ENCODE assay signal across 3 cellular contexts in the genomic region with DNA sequence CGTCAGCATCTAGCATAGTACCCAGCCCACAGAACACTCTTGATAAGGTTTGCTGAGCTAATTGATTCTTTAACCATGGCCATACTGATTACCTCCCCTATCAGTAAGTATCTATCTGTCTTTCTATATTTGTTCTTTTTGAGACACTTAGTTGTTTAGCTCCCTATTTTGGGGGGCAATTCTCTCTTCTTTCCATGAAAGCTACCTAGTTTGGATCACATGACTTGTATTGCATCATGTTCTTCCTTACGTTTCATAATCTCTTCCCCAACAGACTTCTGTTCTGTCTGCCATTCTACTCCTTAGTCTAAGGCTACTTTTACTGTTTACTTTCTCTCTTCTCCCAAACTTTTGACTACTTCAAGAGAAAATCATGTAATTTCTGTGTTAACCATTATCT.
A peak's percentile ranks its signal among the peaks of the same experiment; 100 is the strongest.
TF ChIP-seq lines count a peak whose summit lies in the region.

No MANE protein-coding gene starts in this region.

TF ChIP-seq in HepG2, 621 proteins besides CTCF, POLR2A, EP300 and RAD21:
- TF ChIP-seq, protein P1, sequence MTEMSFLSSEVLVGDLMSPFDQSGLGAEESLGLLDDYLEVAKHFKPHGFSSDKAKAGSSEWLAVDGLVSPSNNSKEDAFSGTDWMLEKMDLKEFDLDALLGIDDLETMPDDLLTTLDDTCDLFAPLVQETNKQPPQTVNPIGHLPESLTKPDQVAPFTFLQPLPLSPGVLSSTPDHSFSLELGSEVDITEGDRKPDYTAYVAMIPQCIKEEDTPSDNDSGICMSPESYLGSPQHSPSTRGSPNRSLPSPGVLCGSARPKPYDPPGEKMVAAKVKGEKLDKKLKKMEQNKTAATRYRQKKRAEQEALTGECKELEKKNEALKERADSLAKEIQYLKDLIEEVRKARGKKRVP (CRISPR knock-in tag; IDR thresholded peaks at IDR 0.05): peak in 1 of 2 experiments; percentile 20; a peak in 1 of 4 replicates
- TF ChIP-seq CEBPB (IDR thresholded peaks at IDR 0.05; ENCODE audit: borderline replicate concordance, low read depth, low read length) (peak; percentile 57; the same call in 1 of the 2 replicates), CEBPG (CRISPR knock-in tag; IDR thresholded peaks at IDR 0.05) (0 out of 2 replicates have a peak, but pooled peaks have one; percentile 29), ELF4 (CRISPR knock-in tag; IDR thresholded peaks at IDR 0.05; ENCODE audit: borderline replicate concordance) (no peak), NR1H2 (CRISPR knock-in tag; IDR thresholded peaks at IDR 0.05; ENCODE audit: borderline replicate concordance, low read depth) (no peak), ATF7 (IDR thresholded peaks at IDR 0.05) (0 out of 2 replicates have a peak, but pooled peaks have one; percentile 27), ATF7 (CRISPR knock-in tag; IDR thresholded peaks at IDR 0.05) (no peak)
TF ChIP-seq in HepG2: peak in this region for 4.

TF ChIP-seq in H1, 55 proteins besides CTCF, POLR2A, EP300 and RAD21:
- TF ChIP-seq, protein P2, sequence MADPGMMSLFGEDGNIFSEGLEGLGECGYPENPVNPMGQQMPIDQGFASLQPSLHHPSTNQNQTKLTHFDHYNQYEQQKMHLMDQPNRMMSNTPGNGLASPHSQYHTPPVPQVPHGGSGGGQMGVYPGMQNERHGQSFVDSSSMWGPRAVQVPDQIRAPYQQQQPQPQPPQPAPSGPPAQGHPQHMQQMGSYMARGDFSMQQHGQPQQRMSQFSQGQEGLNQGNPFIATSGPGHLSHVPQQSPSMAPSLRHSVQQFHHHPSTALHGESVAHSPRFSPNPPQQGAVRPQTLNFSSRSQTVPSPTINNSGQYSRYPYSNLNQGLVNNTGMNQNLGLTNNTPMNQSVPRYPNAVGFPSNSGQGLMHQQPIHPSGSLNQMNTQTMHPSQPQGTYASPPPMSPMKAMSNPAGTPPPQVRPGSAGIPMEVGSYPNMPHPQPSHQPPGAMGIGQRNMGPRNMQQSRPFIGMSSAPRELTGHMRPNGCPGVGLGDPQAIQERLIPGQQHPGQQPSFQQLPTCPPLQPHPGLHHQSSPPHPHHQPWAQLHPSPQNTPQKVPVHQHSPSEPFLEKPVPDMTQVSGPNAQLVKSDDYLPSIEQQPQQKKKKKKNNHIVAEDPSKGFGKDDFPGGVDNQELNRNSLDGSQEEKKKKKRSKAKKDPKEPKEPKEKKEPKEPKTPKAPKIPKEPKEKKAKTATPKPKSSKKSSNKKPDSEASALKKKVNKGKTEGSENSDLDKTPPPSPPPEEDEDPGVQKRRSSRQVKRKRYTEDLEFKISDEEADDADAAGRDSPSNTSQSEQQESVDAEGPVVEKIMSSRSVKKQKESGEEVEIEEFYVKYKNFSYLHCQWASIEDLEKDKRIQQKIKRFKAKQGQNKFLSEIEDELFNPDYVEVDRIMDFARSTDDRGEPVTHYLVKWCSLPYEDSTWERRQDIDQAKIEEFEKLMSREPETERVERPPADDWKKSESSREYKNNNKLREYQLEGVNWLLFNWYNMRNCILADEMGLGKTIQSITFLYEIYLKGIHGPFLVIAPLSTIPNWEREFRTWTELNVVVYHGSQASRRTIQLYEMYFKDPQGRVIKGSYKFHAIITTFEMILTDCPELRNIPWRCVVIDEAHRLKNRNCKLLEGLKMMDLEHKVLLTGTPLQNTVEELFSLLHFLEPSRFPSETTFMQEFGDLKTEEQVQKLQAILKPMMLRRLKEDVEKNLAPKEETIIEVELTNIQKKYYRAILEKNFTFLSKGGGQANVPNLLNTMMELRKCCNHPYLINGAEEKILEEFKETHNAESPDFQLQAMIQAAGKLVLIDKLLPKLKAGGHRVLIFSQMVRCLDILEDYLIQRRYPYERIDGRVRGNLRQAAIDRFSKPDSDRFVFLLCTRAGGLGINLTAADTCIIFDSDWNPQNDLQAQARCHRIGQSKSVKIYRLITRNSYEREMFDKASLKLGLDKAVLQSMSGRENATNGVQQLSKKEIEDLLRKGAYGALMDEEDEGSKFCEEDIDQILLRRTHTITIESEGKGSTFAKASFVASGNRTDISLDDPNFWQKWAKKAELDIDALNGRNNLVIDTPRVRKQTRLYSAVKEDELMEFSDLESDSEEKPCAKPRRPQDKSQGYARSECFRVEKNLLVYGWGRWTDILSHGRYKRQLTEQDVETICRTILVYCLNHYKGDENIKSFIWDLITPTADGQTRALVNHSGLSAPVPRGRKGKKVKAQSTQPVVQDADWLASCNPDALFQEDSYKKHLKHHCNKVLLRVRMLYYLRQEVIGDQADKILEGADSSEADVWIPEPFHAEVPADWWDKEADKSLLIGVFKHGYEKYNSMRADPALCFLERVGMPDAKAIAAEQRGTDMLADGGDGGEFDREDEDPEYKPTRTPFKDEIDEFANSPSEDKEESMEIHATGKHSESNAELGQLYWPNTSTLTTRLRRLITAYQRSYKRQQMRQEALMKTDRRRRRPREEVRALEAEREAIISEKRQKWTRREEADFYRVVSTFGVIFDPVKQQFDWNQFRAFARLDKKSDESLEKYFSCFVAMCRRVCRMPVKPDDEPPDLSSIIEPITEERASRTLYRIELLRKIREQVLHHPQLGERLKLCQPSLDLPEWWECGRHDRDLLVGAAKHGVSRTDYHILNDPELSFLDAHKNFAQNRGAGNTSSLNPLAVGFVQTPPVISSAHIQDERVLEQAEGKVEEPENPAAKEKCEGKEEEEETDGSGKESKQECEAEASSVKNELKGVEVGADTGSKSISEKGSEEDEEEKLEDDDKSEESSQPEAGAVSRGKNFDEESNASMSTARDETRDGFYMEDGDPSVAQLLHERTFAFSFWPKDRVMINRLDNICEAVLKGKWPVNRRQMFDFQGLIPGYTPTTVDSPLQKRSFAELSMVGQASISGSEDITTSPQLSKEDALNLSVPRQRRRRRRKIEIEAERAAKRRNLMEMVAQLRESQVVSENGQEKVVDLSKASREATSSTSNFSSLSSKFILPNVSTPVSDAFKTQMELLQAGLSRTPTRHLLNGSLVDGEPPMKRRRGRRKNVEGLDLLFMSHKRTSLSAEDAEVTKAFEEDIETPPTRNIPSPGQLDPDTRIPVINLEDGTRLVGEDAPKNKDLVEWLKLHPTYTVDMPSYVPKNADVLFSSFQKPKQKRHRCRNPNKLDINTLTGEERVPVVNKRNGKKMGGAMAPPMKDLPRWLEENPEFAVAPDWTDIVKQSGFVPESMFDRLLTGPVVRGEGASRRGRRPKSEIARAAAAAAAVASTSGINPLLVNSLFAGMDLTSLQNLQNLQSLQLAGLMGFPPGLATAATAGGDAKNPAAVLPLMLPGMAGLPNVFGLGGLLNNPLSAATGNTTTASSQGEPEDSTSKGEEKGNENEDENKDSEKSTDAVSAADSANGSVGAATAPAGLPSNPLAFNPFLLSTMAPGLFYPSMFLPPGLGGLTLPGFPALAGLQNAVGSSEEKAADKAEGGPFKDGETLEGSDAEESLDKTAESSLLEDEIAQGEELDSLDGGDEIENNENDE (IDR thresholded peaks at IDR 0.05; ENCODE audit: insufficient replicate concordance, low read length): no peak
- TF ChIP-seq, protein P3, sequence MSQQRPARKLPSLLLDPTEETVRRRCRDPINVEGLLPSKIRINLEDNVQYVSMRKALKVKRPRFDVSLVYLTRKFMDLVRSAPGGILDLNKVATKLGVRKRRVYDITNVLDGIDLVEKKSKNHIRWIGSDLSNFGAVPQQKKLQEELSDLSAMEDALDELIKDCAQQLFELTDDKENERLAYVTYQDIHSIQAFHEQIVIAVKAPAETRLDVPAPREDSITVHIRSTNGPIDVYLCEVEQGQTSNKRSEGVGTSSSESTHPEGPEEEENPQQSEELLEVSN (IDR thresholded peaks at IDR 0.05): no peak
- TF ChIP-seq CEBPB (IDR thresholded peaks at IDR 0.05; ENCODE audit: low read depth, low read length) (0 out of 2 replicates have a peak, but pooled peaks have one; percentile 42), GABPA (IDR thresholded peaks at IDR 0.05; ENCODE audit: borderline replicate concordance, insufficient read depth, low read length) (no peak)

TF ChIP-seq in SK-N-SH, 30 proteins besides CTCF, POLR2A, EP300 and RAD21:
- TF ChIP-seq NFIC (IDR thresholded peaks at IDR 0.05; ENCODE audit: borderline replicate concordance): no peak
- TF ChIP-seq RFX5 (IDR thresholded peaks at IDR 0.05; ENCODE audit: low read length): no peak
- TF ChIP-seq, protein P4, sequence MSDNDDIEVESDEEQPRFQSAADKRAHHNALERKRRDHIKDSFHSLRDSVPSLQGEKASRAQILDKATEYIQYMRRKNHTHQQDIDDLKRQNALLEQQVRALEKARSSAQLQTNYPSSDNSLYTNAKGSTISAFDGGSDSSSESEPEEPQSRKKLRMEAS (IDR thresholded peaks at IDR 0.05; ENCODE audit: low read depth): no peak
- no peak for TF ChIP-seq TCF12 (IDR thresholded peaks at IDR 0.05)
- TF ChIP-seq, protein P5, sequence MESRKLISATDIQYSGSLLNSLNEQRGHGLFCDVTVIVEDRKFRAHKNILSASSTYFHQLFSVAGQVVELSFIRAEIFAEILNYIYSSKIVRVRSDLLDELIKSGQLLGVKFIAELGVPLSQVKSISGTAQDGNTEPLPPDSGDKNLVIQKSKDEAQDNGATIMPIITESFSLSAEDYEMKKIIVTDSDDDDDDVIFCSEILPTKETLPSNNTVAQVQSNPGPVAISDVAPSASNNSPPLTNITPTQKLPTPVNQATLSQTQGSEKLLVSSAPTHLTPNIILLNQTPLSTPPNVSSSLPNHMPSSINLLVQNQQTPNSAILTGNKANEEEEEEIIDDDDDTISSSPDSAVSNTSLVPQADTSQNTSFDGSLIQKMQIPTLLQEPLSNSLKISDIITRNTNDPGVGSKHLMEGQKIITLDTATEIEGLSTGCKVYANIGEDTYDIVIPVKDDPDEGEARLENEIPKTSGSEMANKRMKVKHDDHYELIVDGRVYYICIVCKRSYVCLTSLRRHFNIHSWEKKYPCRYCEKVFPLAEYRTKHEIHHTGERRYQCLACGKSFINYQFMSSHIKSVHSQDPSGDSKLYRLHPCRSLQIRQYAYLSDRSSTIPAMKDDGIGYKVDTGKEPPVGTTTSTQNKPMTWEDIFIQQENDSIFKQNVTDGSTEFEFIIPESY (IDR thresholded peaks at IDR 0.05; ENCODE audit: borderline replicate concordance, low read depth): no peak
- TF ChIP-seq EZH2phosphoT487 (IDR thresholded peaks at IDR 0.05; ENCODE audit: borderline replicate concordance, low read depth): no peak
- no peak for TF ChIP-seq FOXJ3 (CRISPR knock-in tag; IDR thresholded peaks at IDR 0.05)
- no peak for TF ChIP-seq MEF2A (IDR thresholded peaks at IDR 0.05; ENCODE audit: borderline replicate concordance, low read depth)
- TF ChIP-seq CHD2 (IDR thresholded peaks at IDR 0.05; ENCODE audit: low read length, partially characterized antibody): no peak
